Comparison of ENCODE assay signal across 19 cellular contexts in the genomic region with DNA sequence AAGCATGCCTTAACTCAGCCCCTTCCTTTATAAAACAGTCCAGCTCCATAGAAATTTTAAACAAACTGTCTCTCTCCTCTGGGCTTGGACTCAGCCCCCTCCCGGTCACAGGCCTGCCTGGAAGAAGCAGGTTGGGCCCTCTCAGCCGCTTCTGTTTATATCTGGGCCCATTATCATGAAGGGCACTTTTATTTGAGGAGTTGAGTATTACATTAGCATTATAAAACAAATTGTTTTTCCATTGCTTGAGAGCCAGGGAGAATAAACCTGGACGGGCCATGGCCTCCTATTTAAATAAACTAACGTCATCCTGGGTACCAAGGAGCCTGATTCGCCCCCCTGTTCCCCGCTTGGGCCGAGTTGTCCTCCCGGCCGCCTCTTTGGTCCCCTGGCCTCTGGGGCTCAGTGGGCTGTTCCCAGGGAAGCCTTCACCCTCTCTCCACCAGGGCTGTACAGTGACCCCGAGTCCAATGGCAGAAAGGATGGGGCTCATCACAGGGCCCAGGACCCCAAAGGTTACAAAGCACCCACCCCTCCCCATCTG. TPM values are rescaled to one million over a fixed set of nuclear protein-coding genes. Genes with fewer than 3 reads are reported as not detected.
"Had no signal": no experiment of that assay in that cellular context is flagged by ENCODE, and none has a peak within 500 bp of the region (broad histone marks: within the 10 kb centered on the region; RNA-seq: fewer than 3 reads in every experiment).

No MANE protein-coding gene starts in this region.

- H3K36me3 Mint-ChIP-seq: activated naive CD4-positive, alpha-beta T cell treated with anti-CD3 and anti-CD28 coated beads, Interleukin-2, amount 50 U/mL, for 72 hours; naive thymus-derived CD8-positive, alpha-beta T cell; stimulated activated memory B cell treated with anti-CD40 and anti-IgM and Interleukin-4, amounts not matched to agents 10 μg/mL and 1 μg/mL and 100 μg/mL, for 72 hours had no signal

- H3K27ac ChIP-seq: right lobe of liver, spleen, transverse colon had no signal

- H3K36me3 ChIP-seq: prostate gland, right lobe of liver, spleen, transverse colon had no signal

- H3K27ac Mint-ChIP-seq: activated CD4-positive, alpha-beta T cell treated with anti-CD3 and anti-CD28 coated beads, Interleukin-2, amount 10 ng/mL, durations not matched to agents 24 days and 14 days; activated naive CD4-positive, alpha-beta T cell treated with anti-CD3 and anti-CD28 coated beads, Interleukin-2, amount 50 U/mL, for 72 hours; brain; dendritic cell treated with granulocyte-macrophage colony-stimulating factor and Interleukin-4, amounts not matched to agents 40 ng/mL and 50 ng/mL, for 4 days; naive thymus-derived CD8-positive, alpha-beta T cell; stimulated activated memory B cell treated with anti-CD40 and anti-IgM and Interleukin-4, amounts not matched to agents 10 μg/mL and 1 μg/mL and 100 μg/mL, for 72 hours; T-helper 1 cell treated with Interleukin-12 subunit alpha and Interleukin-12 subunit beta and Interleukin-4 antibody, amounts not matched to agents 30 μg/mL and 1 μg/mL, for 36 hours had no signal

- H3K9me3 Mint-ChIP-seq: activated CD4-positive, alpha-beta T cell treated with anti-CD3 and anti-CD28 coated beads, Interleukin-2, amount 10 ng/mL, durations not matched to agents 24 days and 14 days; activated naive CD4-positive, alpha-beta T cell treated with anti-CD3 and anti-CD28 coated beads, Interleukin-2, amount 50 U/mL, for 72 hours; central memory CD8-positive, alpha-beta T cell; dendritic cell treated with granulocyte-macrophage colony-stimulating factor and Interleukin-4, amounts not matched to agents 40 ng/mL and 50 ng/mL, for 4 days; stimulated activated memory B cell treated with anti-CD40 and anti-IgM and Interleukin-4, amounts not matched to agents 10 μg/mL and 1 μg/mL and 100 μg/mL, for 72 hours; T-helper 1 cell treated with Interleukin-12 subunit alpha and Interleukin-12 subunit beta and Interleukin-4 antibody, amounts not matched to agents 30 μg/mL and 1 μg/mL, for 36 hours had no signal

- DNase-seq: activated CD4-positive, alpha-beta T cell treated with anti-CD3 and anti-CD28 coated beads, Interleukin-2, amount 10 ng/mL, durations not matched to agents 24 days and 14 days; activated CD8-positive, alpha-beta memory T cell treated with anti-CD3 and anti-CD28 coated beads for 24 hours; amniotic stem cell; hippocampal formation; left cardiac atrium; naive thymus-derived CD8-positive, alpha-beta T cell; occipital lobe; right lobe of liver; spleen; stimulated activated CD4-positive, alpha-beta T cell treated with anti-CD3 and anti-CD28 coated beads, Interleukin-1b, Interleukin-23, amount 100 ng/mL, for 48 hours; transverse colon had no signal

- H3K4me1 Mint-ChIP-seq: activated CD4-positive, alpha-beta T cell treated with anti-CD3 and anti-CD28 coated beads, Interleukin-2, amount 10 ng/mL, durations not matched to agents 24 days and 14 days; central memory CD8-positive, alpha-beta T cell; naive thymus-derived CD8-positive, alpha-beta T cell; stimulated activated memory B cell treated with anti-CD40 and anti-IgM and Interleukin-4, amounts not matched to agents 10 μg/mL and 1 μg/mL and 100 μg/mL, for 72 hours had no signal

- H3K4me3 Mint-ChIP-seq: activated CD4-positive, alpha-beta T cell treated with anti-CD3 and anti-CD28 coated beads, Interleukin-2, amount 10 ng/mL, durations not matched to agents 24 days and 14 days; central memory CD8-positive, alpha-beta T cell; dendritic cell treated with granulocyte-macrophage colony-stimulating factor and Interleukin-4, amounts not matched to agents 40 ng/mL and 50 ng/mL, for 4 days; stimulated activated memory B cell treated with anti-CD40 and anti-IgM and Interleukin-4, amounts not matched to agents 10 μg/mL and 1 μg/mL and 100 μg/mL, for 72 hours; T-helper 1 cell treated with Interleukin-12 subunit alpha and Interleukin-12 subunit beta and Interleukin-4 antibody, amounts not matched to agents 30 μg/mL and 1 μg/mL, for 36 hours had no signal

- H3K9me3 ChIP-seq: prostate gland, right lobe of liver, transverse colon had no signal

RNA-seq across cellular contexts. Expression of a gene that starts 13.2 kb away (rescaled TPM):
- total RNA-seq: activated CD4-positive, alpha-beta T cell treated with anti-CD3 and anti-CD28 coated beads, Interleukin-2, amount 10 ng/mL, durations not matched to agents 24 days and 14 days; activated naive CD4-positive, alpha-beta T cell treated with anti-CD3 and anti-CD28 coated beads, Interleukin-2, amount 50 U/mL, for 72 hours; mononuclear cell; naive thymus-derived CD8-positive, alpha-beta T cell; occipital lobe; right lobe of liver; transverse colon had no signal
- polyA plus RNA-seq: naive thymus-derived CD8-positive, alpha-beta T cell had no signal
